14 cellular contexts compared by ENCODE assay signal in genomic region chr1:204568576-204569206, GRCh38.
"Had no signal": no experiment of that assay in that cellular context is flagged by ENCODE, and none has a peak within 500 bp of the region (broad histone marks: within the 10 kb centered on the region; RNA-seq: fewer than 3 reads in every experiment).

No MANE protein-coding gene starts in this region.

- DNase-seq: activated CD4-positive, alpha-beta T cell treated with anti-CD3 and anti-CD28 coated beads, Interleukin-2, amount 50 U/mL, for 4 hours; activated naive CD8-positive, alpha-beta T cell treated with anti-CD3 and anti-CD28 coated beads, Interleukin-2, amount 10 ng/mL, durations not matched to agents 7 days and 5 days; amygdala; effector memory CD8-positive, alpha-beta T cell; foreskin fibroblast; mesendoderm; naive thymus-derived CD4-positive, alpha-beta T cell; stimulated activated CD4-positive, alpha-beta T cell treated with anti-CD3 and anti-CD28 coated beads, Interleukin-12 subunit alpha, Interleukin-12 subunit beta, amount 100 ng/mL, for 4 hours; stimulated activated CD4-positive, alpha-beta T cell treated with anti-CD3 and anti-CD28 coated beads, Interleukin-1b, Interleukin-23, amount 100 ng/mL, for 48 hours; stimulated activated naive CD8-positive, alpha-beta T cell treated with anti-CD3 and anti-CD28 coated beads, Interleukin-15, Interleukin-2, amounts not matched to agents 100 U/mL and 50 U/mL, for 24 hours; SW 1271; T-helper 2 cell; transverse colon had no signal

- H3K4me3 Mint-ChIP-seq: activated naive CD8-positive, alpha-beta T cell treated with anti-CD3 and anti-CD28 coated beads, Interleukin-2, amount 10 ng/mL, durations not matched to agents 7 days and 5 days; effector memory CD8-positive, alpha-beta T cell; naive thymus-derived CD4-positive, alpha-beta T cell had no signal

- H3K27ac Mint-ChIP-seq: activated T-helper 2 cell treated with anti-CD3 and anti-CD28 coated beads, Interferon-gamma antibody, Interleukin-2, Interleukin-4, amounts not matched to agents 10 μg/mL and 5 μg/mL and 100 μg/mL, durations not matched to agents 14 hours and 24 hours and 36 hours had no signal

- H3K27me3 Mint-ChIP-seq: activated naive CD8-positive, alpha-beta T cell treated with anti-CD3 and anti-CD28 coated beads, Interleukin-2, amount 10 ng/mL, durations not matched to agents 7 days and 5 days; effector memory CD8-positive, alpha-beta T cell; naive thymus-derived CD4-positive, alpha-beta T cell had no signal

- H3K9me3 Mint-ChIP-seq: activated naive CD8-positive, alpha-beta T cell treated with anti-CD3 and anti-CD28 coated beads, Interleukin-2, amount 10 ng/mL, durations not matched to agents 7 days and 5 days; activated T-helper 2 cell treated with anti-CD3 and anti-CD28 coated beads, Interferon-gamma antibody, Interleukin-2, Interleukin-4, amounts not matched to agents 10 μg/mL and 5 μg/mL and 100 μg/mL, durations not matched to agents 14 hours and 24 hours and 36 hours; effector memory CD8-positive, alpha-beta T cell had no signal
